10 cellular contexts compared by ENCODE assay signal in genomic region chr12:91182664-91183455, GRCh38. TPM values are rescaled to one million over a fixed set of nuclear protein-coding genes. Genes with fewer than 3 reads are reported as not detected.
DNase-seq lines count a peak whose midpoint lies in the region; ATAC-seq and TF ChIP-seq lines count a peak whose summit lies in the region.
"Had no signal": no experiment of that assay in that cellular context is flagged by ENCODE, and none has a peak within 500 bp of the region (broad histone marks: within the 10 kb centered on the region; RNA-seq: fewer than 3 reads in every experiment).

A gene with protein sequence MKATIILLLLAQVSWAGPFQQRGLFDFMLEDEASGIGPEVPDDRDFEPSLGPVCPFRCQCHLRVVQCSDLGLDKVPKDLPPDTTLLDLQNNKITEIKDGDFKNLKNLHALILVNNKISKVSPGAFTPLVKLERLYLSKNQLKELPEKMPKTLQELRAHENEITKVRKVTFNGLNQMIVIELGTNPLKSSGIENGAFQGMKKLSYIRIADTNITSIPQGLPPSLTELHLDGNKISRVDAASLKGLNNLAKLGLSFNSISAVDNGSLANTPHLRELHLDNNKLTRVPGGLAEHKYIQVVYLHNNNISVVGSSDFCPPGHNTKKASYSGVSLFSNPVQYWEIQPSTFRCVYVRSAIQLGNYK (minus strand): TSS chr12:91182817. CDS start chr12:91178552, 4,265 bp downstream.

- WGBS in heart right ventricle, 2 donors = 59 to 64% methylated on average over 4 of the region's 4 CpGs
- no CpG with 5 or more reads among the region's 4 CpGs for WGBS in trophoblast cell (ENCODE audit: extremely low coverage, insufficient coverage, insufficient read length)

- H3K14ac ChIP-seq in trophoblast cell (ENCODE audit: low read length) = no peak within 1 kb of the TSS

- no peak within 1 kb of the TSS for H3K9ac ChIP-seq in trophoblast cell (ENCODE audit: low read length)

- no peak within 1 kb of the TSS for H3K4ac ChIP-seq in trophoblast cell (ENCODE audit: low read depth, low read length)

- POLR2A ChIA-PET in AG04450 (lab: Yijun Ruan, JAX) = interaction anchor here (1.0 to 4.4 kb wide), 3 partner anchors 32 to 144 kb away, joined by 5 to 38 read pairs (median 5); no protein-coding TSS in a partner anchor

- no peak within 1 kb of the TSS for H3K23ac ChIP-seq in trophoblast cell (ENCODE audit: low read length)

- intact Hi-C loops in heart right ventricle (cut with DNase I) = loop anchor here in 4 of 10 donors (5.0 to 10.0 kb wide), 3 partner anchors 72 to 142 kb away; no protein-coding TSS in a partner anchor
- intact Hi-C loops in head of caudate nucleus (cut with DNase I) = loop anchor here (10.0 kb wide), 1 partner anchor 142 kb away; no protein-coding TSS in a partner anchor

- ATAC-seq in heart right ventricle (peak in 3 of 8 donors; percentile 34 to 37 (median 35)), GM21360 (IDR thresholded peaks at IDR 0.05; ENCODE audit: unreplicated experiment) (no peak)

- H3K18ac ChIP-seq in trophoblast cell (ENCODE audit: low read length) = no peak within 1 kb of the TSS

- H2BK12ac ChIP-seq in trophoblast cell (ENCODE audit: low read length) = no peak within 1 kb of the TSS

- CTCF ChIA-PET in AG04450 (lab: Charles Lee) = interaction anchor here (1.1 kb wide), 1 partner anchor 8 kb away, joined by 4 read pairs; no protein-coding TSS in a partner anchor

- H4K12ac ChIP-seq in trophoblast cell (ENCODE audit: low read depth, low read length) = no peak within 1 kb of the TSS

- peak within 1 kb of the TSS; percentile 53 for H3K4me3 ChIP-seq in AG04450 (ENCODE audit: low read depth, low read length)
- peak within 1 kb of the TSS; percentile 34 for H3K4me3 ChIP-seq in astrocyte of the cerebellum (ENCODE audit: low read depth, low read length)
- H3K4me3 ChIP-seq in heart right ventricle = peak within 1 kb of the TSS in 9 of 10 donors; percentile 29 to 52 (median 45)
- no peak within 1 kb of the TSS for H3K4me3 ChIP-seq in trophoblast cell (ENCODE audit: low read depth, low read length)

- H3K27ac ChIP-seq in AG04450 (ENCODE audit: low read depth, low read length) (peak within 1 kb of the TSS; percentile 87), heart right ventricle (peak within 1 kb of the TSS; percentile 42 to 84 (median 74)), trophoblast cell (ENCODE audit: low read depth, low read length) (peak within 1 kb of the TSS; percentile 41), substantia nigra (ENCODE audit: low read depth, low read length, poor library complexity, severe bottlenecking) (no peak within 1 kb of the TSS)

- peak within 1 kb of the TSS; percentile 68 for H2BK5ac ChIP-seq in trophoblast cell (ENCODE audit: low read depth, low read length, poor library complexity)

- H2AK5ac ChIP-seq in trophoblast cell (ENCODE audit: low read length) = no peak within 1 kb of the TSS

- H3K36me3 ChIP-seq in heart right ventricle (no peaks in the 10 kb centered on the region), trophoblast cell (ENCODE audit: control insufficient read depth in 1 of 2, insufficient read depth in 2 of 2, low read length in 2 of 2) (no peaks in the 10 kb centered on the region)

- H3K4me2 ChIP-seq in trophoblast cell (ENCODE audit: low read length) = no peak within 1 kb of the TSS

- H3K27me3 ChIP-seq in AG04450 (ENCODE audit: control insufficient read depth, insufficient read depth, low read length) = no peaks in the 10 kb centered on the region
- H3K27me3 ChIP-seq in heart right ventricle = no peaks in the 10 kb centered on the region
- no peaks in the 10 kb centered on the region for H3K27me3 ChIP-seq in trophoblast cell (ENCODE audit: insufficient read depth, low read length)

- H3K79me2 ChIP-seq in trophoblast cell (ENCODE audit: control insufficient read depth, insufficient read depth, low read length, poor library complexity) = no peaks in the 10 kb centered on the region

- H3K9me3 ChIP-seq in AG04450 (ENCODE audit: control insufficient read depth, insufficient read depth, low read length) (no peaks in the 10 kb centered on the region), heart right ventricle (no peaks in the 10 kb centered on the region), trophoblast cell (ENCODE audit: insufficient read depth, low read depth, low read length) (no peaks in the 10 kb centered on the region)

- H3K4me1 ChIP-seq in heart right ventricle = no peaks in the 10 kb centered on the region
- H3K4me1 ChIP-seq in trophoblast cell (ENCODE audit: control insufficient read depth in 1 of 2, insufficient read depth in 2 of 2, low read length in 2 of 2) = peaks cover 0 to 4% of the 10 kb centered on the region in 2 experiments

- no peak within 1 kb of the TSS for H4K91ac ChIP-seq in trophoblast cell (ENCODE audit: low read depth, low read length)

- no peak for DNase-seq in AG04450 (ENCODE audit: low read depth, low spot score)
- no peak for DNase-seq in astrocyte of the cerebellum (ENCODE audit: low read depth)
- DNase-seq in heart right ventricle = no peak
- no peak for DNase-seq in trophoblast cell
- no peak for DNase-seq in SKM-1 (lab: John Stamatoyannopoulos, UW; ENCODE audit: unreplicated experiment)
- DNase-seq in head of caudate nucleus = no peak
- no peak for DNase-seq in substantia nigra (lab: John Stamatoyannopoulos, UW)
- DNase-seq: activated naive CD4-positive, alpha-beta T cell; NCI-H510A treated with DMSO at 0.1 percent for 48 hours had no signal

- no peak within 1 kb of the TSS for H2AFZ ChIP-seq in trophoblast cell (ENCODE audit: insufficient read depth, low read length, poor library complexity)

- peaks cover 12% of the 10 kb centered on the region for H3K79me1 ChIP-seq in trophoblast cell (ENCODE audit: low read length)

- H2BK120ac ChIP-seq in trophoblast cell (ENCODE audit: insufficient read depth, low read length, poor library complexity) = no peak within 1 kb of the TSS

- in situ Hi-C loops in astrocyte of the cerebellum (cut with HindIII; ENCODE audit: low sequenced_read_pairs) = loop anchor here (5.0 kb wide), 1 partner anchor 36 kb away; no protein-coding TSS in a partner anchor

- TF ChIP-seq CTCF in AG04450 (IDR thresholded peaks at IDR 0.05; ENCODE audit: low read depth, low read length) (no peak), astrocyte of the cerebellum (IDR thresholded peaks at IDR 0.05; ENCODE audit: low read depth, low read length, missing control alignments) (no peak), heart right ventricle (IDR thresholded peaks at IDR 0.05) (no peak)

- H4K8ac ChIP-seq in trophoblast cell (ENCODE audit: low read depth, low read length) = no peak within 1 kb of the TSS

RNA-seq across cellular contexts. Expression of the gene that starts here (rescaled TPM):
- polyA plus RNA-seq in AG04450 (2011; rRNA removed) (4,192 and 4,723 TPM in 2 replicates), heart right ventricle (100 to 1,000 TPM; 315 to 703 TPM)
- polyA minus RNA-seq in AG04450 (2011; rRNA and poly(A)+ RNA removed) = 1,066 and 1,200 TPM in 2 replicates
- 1,000 to 10,000 TPM in 1 of 10 donors, 100 to 1,000 TPM in 9; 286 to 1,072 (median 557) TPM for total RNA-seq in heart right ventricle
- polyA plus RNA-seq in trophoblast cell (2013) = 99.3 and 117 TPM in 2 replicates
